Comparison of ENCODE assay signal across 1 cellular context in the genomic region with DNA sequence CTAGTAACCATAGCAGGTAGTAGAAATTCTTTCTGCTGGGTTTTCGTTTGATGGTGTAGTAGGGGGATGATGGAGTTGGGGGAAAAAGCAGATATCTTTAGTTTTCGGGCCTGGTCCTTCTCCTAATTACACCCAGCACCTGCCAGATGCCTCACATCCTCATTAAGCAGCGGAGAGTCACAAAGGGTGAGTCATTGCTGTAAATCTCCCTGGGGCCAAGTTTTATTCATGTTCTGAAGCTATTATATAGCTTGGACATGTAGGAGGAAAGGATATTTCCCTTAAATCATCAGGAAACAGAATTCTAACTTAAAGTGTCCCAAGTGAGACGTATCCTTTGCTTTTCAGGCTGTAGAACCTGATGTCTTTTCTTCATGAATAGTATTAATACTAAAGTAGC.
TF ChIP-seq lines count a peak whose summit lies in the region.

No MANE protein-coding gene starts in this region.

TF ChIP-seq in SK-N-SH treated with all-trans-retinoic acid at 6 μM for 48 hours, 23 proteins besides CTCF, POLR2A, EP300 and RAD21 (continued from another document):
- TF ChIP-seq, protein P1, sequence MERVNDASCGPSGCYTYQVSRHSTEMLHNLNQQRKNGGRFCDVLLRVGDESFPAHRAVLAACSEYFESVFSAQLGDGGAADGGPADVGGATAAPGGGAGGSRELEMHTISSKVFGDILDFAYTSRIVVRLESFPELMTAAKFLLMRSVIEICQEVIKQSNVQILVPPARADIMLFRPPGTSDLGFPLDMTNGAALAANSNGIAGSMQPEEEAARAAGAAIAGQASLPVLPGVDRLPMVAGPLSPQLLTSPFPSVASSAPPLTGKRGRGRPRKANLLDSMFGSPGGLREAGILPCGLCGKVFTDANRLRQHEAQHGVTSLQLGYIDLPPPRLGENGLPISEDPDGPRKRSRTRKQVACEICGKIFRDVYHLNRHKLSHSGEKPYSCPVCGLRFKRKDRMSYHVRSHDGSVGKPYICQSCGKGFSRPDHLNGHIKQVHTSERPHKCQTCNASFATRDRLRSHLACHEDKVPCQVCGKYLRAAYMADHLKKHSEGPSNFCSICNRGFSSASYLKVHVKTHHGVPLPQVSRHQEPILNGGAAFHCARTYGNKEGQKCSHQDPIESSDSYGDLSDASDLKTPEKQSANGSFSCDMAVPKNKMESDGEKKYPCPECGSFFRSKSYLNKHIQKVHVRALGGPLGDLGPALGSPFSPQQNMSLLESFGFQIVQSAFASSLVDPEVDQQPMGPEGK (CRISPR knock-in tag; IDR thresholded peaks at IDR 0.05; ENCODE audit: borderline replicate concordance), result no peak
- TF ChIP-seq ISL1 (CRISPR knock-in tag; IDR thresholded peaks at IDR 0.05) (no peak), ESRRG (CRISPR knock-in tag; IDR thresholded peaks at IDR 0.05) (no peak), ZNF8 (CRISPR knock-in tag; IDR thresholded peaks at IDR 0.05) (no peak)
